In the genomic region with DNA sequence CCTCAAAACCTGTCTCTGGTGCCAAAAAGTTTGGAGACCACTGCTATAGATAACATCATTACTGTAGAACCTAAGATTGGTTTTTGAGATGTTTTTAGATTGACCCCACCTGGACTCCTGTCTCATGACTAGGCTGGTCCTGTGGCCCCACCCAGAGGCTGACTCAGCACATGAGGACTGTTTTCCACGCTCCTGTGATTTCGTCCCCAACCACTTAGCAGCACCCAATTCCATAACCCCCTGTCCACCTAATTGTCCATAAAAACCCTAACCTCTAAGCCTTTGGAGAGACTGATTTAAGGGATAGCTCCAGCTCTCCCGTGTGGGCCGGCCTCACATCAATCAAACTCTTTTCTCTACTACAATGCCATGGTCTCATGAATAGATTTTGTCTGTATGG, we compare ENCODE assay signal across 22 cellular contexts. TPM values are rescaled to one million over a fixed set of nuclear protein-coding genes. Genes with fewer than 3 reads are reported as not detected.
A peak's percentile ranks its signal among the peaks of the same experiment; 100 is the strongest.
DNase-seq lines count a peak whose midpoint lies in the region; ATAC-seq, FAIRE-seq and TF ChIP-seq lines count a peak whose summit lies in the region.
"Had no signal": no experiment of that assay in that cellular context is flagged by ENCODE, and none has a peak within 500 bp of the region (broad histone marks: within the 10 kb centered on the region; RNA-seq: fewer than 3 reads in every experiment).

No MANE protein-coding gene starts in this region.

- no peak for FAIRE-seq in K562 (lab: Jason Lieb, UNC)
- FAIRE-seq in keratinocyte (lab: Jason Lieb, UNC), result peak; percentile 17

- H3K4me1 ChIP-seq in right atrium auricular region (peaks cover 0 to 13% of the 10 kb centered on the region in 2 donors), K562 (replicated peaks in 1 of 2; ENCODE audit: control insufficient read depth in 2 of 2, insufficient read depth in 2 of 2, low read length in 2 of 2) (no peaks in the 10 kb centered on the region), keratinocyte (ENCODE audit: control insufficient read depth, extremely low read depth, insufficient read depth, low read length) (peaks cover 6% of the 10 kb centered on the region), uterus (peaks cover 0 to 6% of the 10 kb centered on the region in 2 donors), PC-3 (ENCODE audit: insufficient read depth, low read length) (no peaks in the 10 kb centered on the region)

- no peak for ATAC-seq in left cardiac atrium
- ATAC-seq in K562, result peak; percentile 52; the same call in 1 of the 3 replicates
- no peak for ATAC-seq in T-helper 17 cell
- no peak; the same call in 1 of the 2 replicates for ATAC-seq in PC-3

- H3K27ac Mint-ChIP-seq in T-helper 17 cell, result no peak overlapping the region
- H3K27ac Mint-ChIP-seq: CD8-positive, alpha-beta memory T cell had no signal

- H3K9ac ChIP-seq in K562 (ENCODE audit: insufficient read depth in 1 of 2, low read depth in 2 of 2, low read length in 2 of 2) (no peak overlapping the region), keratinocyte (ENCODE audit: control insufficient read depth, extremely low read depth, insufficient read depth, low read length) (no peak overlapping the region), PC-3 (ENCODE audit: low read length) (no peak overlapping the region)

- H3K4me3 ChIP-seq in right atrium auricular region (no peak overlapping the region), K562 (no peak overlapping the region), keratinocyte (ENCODE audit: control insufficient read depth in 2 of 3, extremely low read depth in 1 of 3, insufficient read depth in 2 of 3, low read depth in 1 of 3, low read length in 3 of 3) (no peak overlapping the region), uterus (no peak overlapping the region), PC-3 (ENCODE audit: low read length) (no peak overlapping the region)
- H3K4me3 ChIP-seq: MG63 had no signal

- no peak overlapping the region for H3K4me3 Mint-ChIP-seq in T-helper 17 cell

- no peaks in the 10 kb centered on the region for H3K9me2 ChIP-seq in PC-3 (replicated peaks; ENCODE audit: low read length)

- H3K27me3 Mint-ChIP-seq in T-helper 17 cell, result peaks cover 39% of the 10 kb centered on the region

- TF ChIP-seq EP300 in K562 (IDR thresholded peaks at IDR 0.05; ENCODE audit: low read length), result no peak

- H3K4me1 Mint-ChIP-seq in T-helper 17 cell, result peaks cover 4% of the 10 kb centered on the region
- H3K4me1 Mint-ChIP-seq: CD8-positive, alpha-beta memory T cell had no signal

- intact Hi-C loops in left cardiac atrium (cut with DNase I), result no loop called here
- intact Hi-C loops in K562 (cut with micrococcal nuclease), result no loop called here
- intact Hi-C loops in uterus (cut with DNase I; ENCODE audit: low total_unique reads), result no loop called here
- intact Hi-C loops in PC-3 (cut with micrococcal nuclease), result no loop called here

- H3K4me2 ChIP-seq in K562 (ENCODE audit: insufficient read depth, low read length), result no peak overlapping the region
- H3K4me2 ChIP-seq in keratinocyte (ENCODE audit: control insufficient read depth, extremely low read depth, insufficient read depth, low read depth, low read length), result no peak overlapping the region
- no peak overlapping the region for H3K4me2 ChIP-seq in PC-3 (ENCODE audit: low read length)

- peak in 1 of 2 experiments; percentile 47; a peak in 3 of 4 replicates for TF ChIP-seq RAD21 in K562 (CRISPR knock-in tag; conservative IDR thresholded peaks at IDR 0.05 in 1 of 2, IDR thresholded peaks at IDR 0.05 in 1 of 2)

- no peak overlapping the region for H3K27ac ChIP-seq in right atrium auricular region
- H3K27ac ChIP-seq in K562 (ENCODE audit: extremely low read depth, low read depth, low read length), result no peak overlapping the region
- no peak overlapping the region for H3K27ac ChIP-seq in keratinocyte (ENCODE audit: control insufficient read depth, insufficient read depth, low read length)
- peak overlapping the region; percentile 39 to 46 for H3K27ac ChIP-seq in uterus
- H3K27ac ChIP-seq in PC-3 (ENCODE audit: low read length), result no peak overlapping the region

- no peaks in the 10 kb centered on the region for H3K9me1 ChIP-seq in K562 (ENCODE audit: control insufficient read depth, insufficient read depth, low read length)
- H3K9me1 ChIP-seq in keratinocyte (ENCODE audit: control insufficient read depth, extremely low read depth, insufficient read depth, low read length), result no peaks in the 10 kb centered on the region

- dilution Hi-C loops in keratinocyte (cut with MboI; ENCODE audit: extremely low pct_ligation_motif_present, low sequenced_read_pairs), result no loop called here

- CTCF ChIA-PET in K562 (lab: Yijun Ruan, JAX; ENCODE audit: low intra/inter-chr PET ratio) (no interaction called here), PC-3 (lab: Charles Lee) (no interaction called here)

- H2AFZ ChIP-seq in K562 (ENCODE audit: low read depth, low read length) (no peak overlapping the region), keratinocyte (ENCODE audit: control insufficient read depth, low read length) (no peak overlapping the region), PC-3 (ENCODE audit: low read length) (no peak overlapping the region)

- H3K79me2 ChIP-seq in K562 (ENCODE audit: control insufficient read depth, insufficient read depth, low read length), result no peaks in the 10 kb centered on the region
- H3K79me2 ChIP-seq in keratinocyte (ENCODE audit: control insufficient read depth, insufficient read depth, low read length), result no peaks in the 10 kb centered on the region
- no peaks in the 10 kb centered on the region for H3K79me2 ChIP-seq in PC-3 (ENCODE audit: low read length)

- WGBS in K562 (ENCODE audit: insufficient coverage, low coverage, missing lambda C conversion rate), result 3% methylated on average over 4 of the region's 4 CpGs

- no peak for TF ChIP-seq POLR2A in K562 (conservative IDR thresholded peaks at IDR 0.05)
- no peak for TF ChIP-seq POLR2A in uterus (IDR thresholded peaks at IDR 0.05)

- H3K36me3 ChIP-seq in right atrium auricular region (no peaks in the 10 kb centered on the region), K562 (ENCODE audit: control insufficient read depth, insufficient read depth, low read length) (no peaks in the 10 kb centered on the region), keratinocyte (ENCODE audit: control insufficient read depth in 2 of 2, extremely low read depth in 1 of 2, insufficient read depth in 2 of 2, low read length in 2 of 2) (no peaks in the 10 kb centered on the region), uterus (no peaks in the 10 kb centered on the region), PC-3 (ENCODE audit: low read depth, low read length) (no peaks in the 10 kb centered on the region)

- H3K27me3 ChIP-seq in right atrium auricular region (no peaks in the 10 kb centered on the region), K562 (ENCODE audit: control insufficient read depth in 2 of 2, insufficient read depth in 2 of 2, low read length in 2 of 2) (peaks cover 6 to 19% of the 10 kb centered on the region in 2 experiments; a peak in 4 of 5 replicates), keratinocyte (ENCODE audit: control insufficient read depth, extremely low read depth, insufficient read depth, low read length) (no peaks in the 10 kb centered on the region), uterus (no peaks in the 10 kb centered on the region), PC-3 (ENCODE audit: low read length) (no peaks in the 10 kb centered on the region)
- H3K27me3 ChIP-seq: MG63 had no signal

- POLR2A ChIA-PET in K562 (lab: Yijun Ruan, JAX), result interaction anchor here (0.6 to 1.7 kb wide), 3 partner anchors 14 to 37 kb away, joined by 3 to 4 read pairs (median 3); no protein-coding TSS in a partner anchor
- POLR2A ChIA-PET in PC-3 (lab: Charles Lee; ENCODE audit: unreplicated experiment), result no interaction called here

- no peaks in the 10 kb centered on the region for H3K36me3 Mint-ChIP-seq in T-helper 17 cell (ENCODE audit: low read depth)
- H3K36me3 Mint-ChIP-seq: CD8-positive, alpha-beta memory T cell had no signal

- DNase-seq in right atrium auricular region (ENCODE audit: low spot score) (peak; percentile 38), left cardiac atrium (no peak), K562 (ENCODE audit: extremely low read depth in 1 of 4, low spot score in 3 of 4) (peak in 1 of 4 experiments; percentile 15), keratinocyte (ENCODE audit: low read depth, low spot score) (no peak), uterus (no peak), GM13977 (ENCODE audit: low spot score) (no peak), T-helper 17 cell (no peak), PC-3 (no peak)
- DNase-seq: AML-193; C1 segment of cervical spinal cord; Calu3; CD8-positive, alpha-beta memory T cell; DMS153; MG63; NCI-H1048; NCI-H1436; NCI-H187 treated with DMSO at 0.1 percent for 48 hours; NCI-H2107; NCI-H446 treated with DMSO at 0.1 percent for 48 hours; NCI-H526 treated with DMSO at 0.1 percent for 48 hours; OCI-M1; SHP77 had no signal

- TF ChIP-seq CTCF in right atrium auricular region (IDR thresholded peaks at IDR 0.05), result no peak
- TF ChIP-seq CTCF in K562 (IDR thresholded peaks at IDR 0.05 in 2 of 3, conservative IDR thresholded peaks at IDR 0.05 in 1 of 3; ENCODE audit: insufficient read depth in 2 of 3, low read depth in 1 of 3, low read length in 3 of 3), result peak in 2 of 3 experiments; percentile 10 to 30; a peak in 2 of 6 replicates
- TF ChIP-seq CTCF in keratinocyte (optimal IDR thresholded peaks at IDR 0.05 in 1 of 3, IDR thresholded peaks at IDR 0.05 in 1 of 3, conservative IDR thresholded peaks at IDR 0.05 in 1 of 3; ENCODE audit: extremely low read depth in 1 of 3, insufficient read depth in 2 of 3, low read length in 3 of 3), result peak in 1 of 3 experiments; percentile 16
- TF ChIP-seq CTCF in uterus (IDR thresholded peaks at IDR 0.05), result no peak
- no peak for TF ChIP-seq CTCF in GM13977 (IDR thresholded peaks at IDR 0.05; ENCODE audit: extremely low read depth, insufficient read depth, missing control alignments)
- no peak for TF ChIP-seq CTCF in PC-3 (conservative IDR thresholded peaks at IDR 0.05; ENCODE audit: low read depth, low read length)

- H3F3A ChIP-seq in PC-3 (ENCODE audit: low read length, unreplicated experiment), result no peaks in the 10 kb centered on the region

- in situ Hi-C loops in K562 (cut with MboI) (no loop called here), GM13977 (cut with MboI; ENCODE audit: low pct_unique_long_range_greater_than_20kb, low sequenced_read_pairs, unreplicated experiment) (no loop called here)

- no TSS peak for BruUV-seq in K562 (replicated peaks; lab: Mats Ljungman, UMichigan)
- BruUV-seq in PC-3 (replicated peaks; lab: Mats Ljungman, UMichigan), result no TSS peak

- no peaks in the 10 kb centered on the region for H3K9me3 ChIP-seq in right atrium auricular region
- H3K9me3 ChIP-seq in K562 (replicated peaks; ENCODE audit: control insufficient read depth, insufficient read depth, low read depth, low read length), result no peaks in the 10 kb centered on the region
- no peaks in the 10 kb centered on the region for H3K9me3 ChIP-seq in keratinocyte (ENCODE audit: control insufficient read depth, low read depth, low read length)
- H3K9me3 ChIP-seq in uterus, result no peaks in the 10 kb centered on the region
- H3K9me3 ChIP-seq in T-helper 17 cell (ENCODE audit: control insufficient read depth, low read length, poor library complexity, severe bottlenecking), result no peaks in the 10 kb centered on the region
- H3K9me3 ChIP-seq in PC-3 (ENCODE audit: low read length), result 0 out of 2 replicates have a peak, but pooled peaks cover 4% of the 10 kb centered on the region

- H4K20me1 ChIP-seq in K562 (replicated peaks; ENCODE audit: control insufficient read depth, insufficient read depth, low read length) (no peaks in the 10 kb centered on the region), keratinocyte (ENCODE audit: control insufficient read depth, extremely low read depth, insufficient read depth, low read length) (no peaks in the 10 kb centered on the region), PC-3 (ENCODE audit: low read length) (no peaks in the 10 kb centered on the region)

RNA-seq across cellular contexts. Expression of gene GAS6, which starts 25.6 kb away (rescaled TPM):
- total RNA-seq in right atrium auricular region (100 to 1,000 TPM; 206 to 254 TPM), left cardiac atrium (100 to 1,000 TPM; 165 to 175 TPM), K562 (2014; rRNA removed) (8.4 and 8.8 TPM in 2 replicates), K562 (2014; rRNA removed; fragmentation: Illumina TruSeq; extraction: Trizol) (0.99 and 1.7 TPM in 2 replicates), K562 (2015; rRNA removed; fragmentation: Illumina TruSeq; extraction: Trizol) (4.2 and 4.6 TPM in 2 replicates), K562 (2021) (9.6 and 9.7 TPM in 2 replicates), uterus (100 to 1,000 TPM; 128 to 287 (median 199) TPM), T-helper 17 cell (1 to 10 TPM; 2.2 to 3.8 TPM), PC-3 (2014; rRNA removed) (20.9 and 33.7 TPM in 2 replicates)
- 18.0 and 37.2 TPM in 2 replicates for total RNA-seq in K562 (2011; cell fraction: chromatin; rRNA removed; ENCODE audit: low replicate concordance)
- 25.2 and 27.5 TPM in 2 replicates for total RNA-seq in K562 (2011; cell fraction: nucleolus; rRNA removed)
- 19.7 and 20.2 TPM in 2 replicates for total RNA-seq in K562 (2011; cell fraction: nucleoplasm; rRNA removed)
- polyA plus RNA-seq in K562 (2011; rRNA removed) (4.9 and 8.8 TPM in 2 replicates), K562 (2014; fragmentation: Illumina TruSeq; extraction: Trizol) (4.4 and 6.1 TPM in 2 replicates), K562 (2014; fragmentation: Nextera tagmentation; extraction: Ambion mirVana) (under 1 TPM in 1 of 2 experiments, not detected in 1; 0.14 TPM), K562 (2014; rRNA removed) (9.7 and 10.9 TPM in 2 replicates), keratinocyte (163 to 267 TPM (median 166 TPM) in 3 replicates)
- polyA plus RNA-seq in K562 (2011; cell fraction: cytosol; rRNA removed), result 9.4 and 10.6 TPM in 2 replicates
- 24.5 and 26.4 TPM in 2 replicates for polyA plus RNA-seq in K562 (2011; cell fraction: nucleus; rRNA removed)
- polyA plus RNA-seq in K562 (2012), result 10.4 and 26.9 TPM in 2 replicates
- polyA minus RNA-seq in K562 (2011; rRNA and poly(A)+ RNA removed), result 2.0 and 2.2 TPM in 2 replicates
- 2.3 and 4.6 TPM in 2 replicates for polyA minus RNA-seq in K562 (2011; cell fraction: cytosol; rRNA and poly(A)+ RNA removed)
- polyA minus RNA-seq in K562 (2011; cell fraction: nucleus; rRNA and poly(A)+ RNA removed), result 2.8 and 4.3 TPM in 2 replicates
- polyA plus RNA-seq in keratinocyte (2011; ENCODE audit: low read depth), result 97.3 TPM
- polyA plus RNA-seq in keratinocyte (2011; cell fraction: cytosol; rRNA removed), result 121 and 265 TPM in 2 replicates
- 353 and 513 TPM in 2 replicates for polyA plus RNA-seq in keratinocyte (2011; cell fraction: nucleus; rRNA removed)
- 57.5 and 273 TPM in 2 replicates for polyA plus RNA-seq in keratinocyte (2012; ENCODE audit: low replicate concordance)
- polyA minus RNA-seq in keratinocyte, result 77.0 to 179 TPM (median 83.9 TPM) in 3 replicates
- 246 TPM for polyA minus RNA-seq in keratinocyte (2011; cell fraction: cytosol; rRNA and poly(A)+ RNA removed)
- polyA minus RNA-seq in keratinocyte (2011; cell fraction: nucleus; rRNA and poly(A)+ RNA removed), result 176 and 206 TPM in 2 replicates

Comparison
In these comparisons a context has a peak if more than half of its experiments do, and no peak if none do; other contexts are left out.
1. H3K27ac ChIP-seq: peak in uterus (2 of 2); none in right atrium auricular region (0 of 2), K562 (single experiment), keratinocyte (single experiment) and PC-3 (single experiment).
2. CTCF ChIP-seq: peak in K562 (2 of 3); none in right atrium auricular region (0 of 2), uterus (0 of 4), GM13977 (single experiment) and PC-3 (single experiment).